In genomic region chr6:165664553-165665383, GRCh38 we compare ENCODE assay signal across 12 cellular contexts. TPM values are rescaled to one million over a fixed set of nuclear protein-coding genes. Genes with fewer than 3 reads are reported as not detected.
A peak's percentile ranks its signal among the peaks of the same experiment; 100 is the strongest.
DNase-seq lines count a peak whose midpoint lies in the region; ATAC-seq and TF ChIP-seq lines count a peak whose summit lies in the region.
"Had no signal": no experiment of that assay in that cellular context is flagged by ENCODE, and none has a peak within 500 bp of the region (broad histone marks: within the 10 kb centered on the region; RNA-seq: fewer than 3 reads in every experiment).

No MANE protein-coding gene starts in this region.

- peak overlapping the region; percentile 96 for H3K4me2 ChIP-seq in skeletal muscle satellite cell (ENCODE audit: low read length)

- H3K4me3 ChIP-seq in HUES48 (ENCODE audit: low read depth, low read length) (peak overlapping the region; percentile 56), adipocyte (ENCODE audit: low read length) (peak overlapping the region; percentile 71), iPS-20b (ENCODE audit: low read length) (peak overlapping the region; percentile 63), skeletal muscle satellite cell (ENCODE audit: low read length) (peak overlapping the region; percentile 83)

- H3K4me1 ChIP-seq in HUES48 (ENCODE audit: control insufficient read depth, insufficient read depth, low read length) (peaks cover 40% of the 10 kb centered on the region), adipocyte (ENCODE audit: control insufficient read depth, insufficient read depth, low read length) (peaks cover 8% of the 10 kb centered on the region), iPS-20b (ENCODE audit: insufficient read depth, low read length) (peaks cover 9% of the 10 kb centered on the region; the same call in 1 of the 2 replicates), skeletal muscle satellite cell (ENCODE audit: control insufficient read depth, insufficient read depth, low read length) (peaks cover 21% of the 10 kb centered on the region)

- no peak for TF ChIP-seq POLR2A in erythroblast (IDR thresholded peaks at IDR 0.05; ENCODE audit: low read length)

- H3K9ac ChIP-seq in HUES48 (ENCODE audit: low read depth, low read length), result no peak overlapping the region
- no peak overlapping the region for H3K9ac ChIP-seq in adipocyte (ENCODE audit: low read length)
- H3K9ac ChIP-seq in iPS-20b (ENCODE audit: low read depth, low read length), result no peak overlapping the region
- peak overlapping the region; percentile 79 for H3K9ac ChIP-seq in skeletal muscle satellite cell (ENCODE audit: low read depth, low read length)

- ATAC-seq in GM21619 (IDR thresholded peaks at IDR 0.05; ENCODE audit: unreplicated experiment), result no peak

- H3K9me3 ChIP-seq in HUES48 (ENCODE audit: control insufficient read depth, insufficient read depth, low read length), result no peaks in the 10 kb centered on the region
- no peaks in the 10 kb centered on the region for H3K9me3 ChIP-seq in adipocyte (ENCODE audit: control insufficient read depth, low read length)
- no peaks in the 10 kb centered on the region for H3K9me3 ChIP-seq in iPS-20b (ENCODE audit: insufficient read depth, low read depth, low read length)
- no peaks in the 10 kb centered on the region for H3K9me3 ChIP-seq in skeletal muscle satellite cell (replicated peaks; ENCODE audit: low read length)

- H3K36me3 ChIP-seq in HUES48 (ENCODE audit: control insufficient read depth, insufficient read depth, low read length) (no peaks in the 10 kb centered on the region), adipocyte (ENCODE audit: control insufficient read depth, insufficient read depth, low read length, severe bottlenecking) (no peaks in the 10 kb centered on the region), iPS-20b (ENCODE audit: insufficient read depth, low read depth, low read length) (no peaks in the 10 kb centered on the region), skeletal muscle satellite cell (ENCODE audit: insufficient read depth, low read length) (no peaks in the 10 kb centered on the region)

- DNase-seq in adipocyte (ENCODE audit: low read depth) (peak; percentile 7), NCI-H82 (lab: John Stamatoyannopoulos, UW) (no peak), erythroblast (lab: John Stamatoyannopoulos, UW) (no peak)
- DNase-seq: activated naive CD8-positive, alpha-beta T cell treated with anti-CD3 and anti-CD28 coated beads, Interleukin-2, amount 10 ng/mL, durations not matched to agents 7 days and 5 days; GOT3; NCI-H510A; SIG-M5; small intestine had no signal

- H3K27ac ChIP-seq in HUES48 (ENCODE audit: low read depth, low read length), result no peak overlapping the region
- no peak overlapping the region for H3K27ac ChIP-seq in iPS-20b (ENCODE audit: low read length)

- H3K27me3 ChIP-seq in HUES48 (ENCODE audit: control insufficient read depth, insufficient read depth, low read length) (peaks cover 68% of the 10 kb centered on the region), adipocyte (replicated peaks; ENCODE audit: control insufficient read depth, insufficient read depth, low read length) (peaks cover 46% of the 10 kb centered on the region), iPS-20b (ENCODE audit: insufficient read depth, low read length) (peaks cover 74% of the 10 kb centered on the region), skeletal muscle satellite cell (ENCODE audit: control insufficient read depth, insufficient read depth, low read length) (peaks cover 22% of the 10 kb centered on the region)

RNA-seq across cellular contexts. Expression of gene PDE10A, which starts 1.7 kb away (rescaled TPM):
- 0.76 and 1.3 TPM in 2 replicates for total RNA-seq in skeletal muscle satellite cell (2012; rRNA removed)
- total RNA-seq: activated naive CD8-positive, alpha-beta T cell treated with anti-CD3 and anti-CD28 coated beads, Interleukin-2, amount 10 ng/mL, durations not matched to agents 7 days and 5 days had no signal
